Comparison of ENCODE assay signal across 18 cellular contexts in genomic region chr5:59709346-59709821, GRCh38.
DNase-seq lines count a peak whose midpoint lies in the region; FAIRE-seq and TF ChIP-seq lines count a peak whose summit lies in the region.
"Had no signal": no experiment of that assay in that cellular context is flagged by ENCODE, and none has a peak within 500 bp of the region (broad histone marks: within the 10 kb centered on the region; RNA-seq: fewer than 3 reads in every experiment).

No MANE protein-coding gene starts in this region.

- intact Hi-C loops in kidney (cut with DNase I) = no loop called here

- no peak overlapping the region for H3K4me2 ChIP-seq in neuronal stem cell (ENCODE audit: insufficient read depth, low read length, poor library complexity, severe bottlenecking)

- H2AK5ac ChIP-seq in neuronal stem cell (ENCODE audit: low read depth, low read length) = no peak overlapping the region

- peak overlapping the region; percentile 64 for H2AFZ ChIP-seq in neuronal stem cell (ENCODE audit: low read length)

- no peak overlapping the region for H2BK5ac ChIP-seq in neuronal stem cell (ENCODE audit: low read length)

- no peaks in the 10 kb centered on the region for H3K36me3 ChIP-seq in SJCRH30
- no peaks in the 10 kb centered on the region for H3K36me3 ChIP-seq in neuronal stem cell (replicated peaks in 1 of 2; ENCODE audit: control insufficient read depth in 2 of 2, insufficient read depth in 2 of 2, low read length in 2 of 2)
- no peaks in the 10 kb centered on the region for H3K36me3 ChIP-seq in kidney (ENCODE audit: control insufficient read depth in 1 of 2, insufficient read depth in 2 of 2, low read length in 2 of 2)
- H3K36me3 ChIP-seq: prostate gland, suprapubic skin had no signal

- no peak overlapping the region for H3K4ac ChIP-seq in neuronal stem cell (ENCODE audit: low read length)

- H3K27me3 ChIP-seq in SJCRH30 = no peaks in the 10 kb centered on the region
- peaks cover 0 to 2% (median 1%) of the 10 kb centered on the region in 3 experiments for H3K27me3 ChIP-seq in neuronal stem cell (ENCODE audit: control insufficient read depth in 3 of 3, insufficient read depth in 3 of 3, low read depth in 1 of 3, low read length in 3 of 3)
- H3K27me3 ChIP-seq: suprapubic skin had no signal

- H4K91ac ChIP-seq in neuronal stem cell (ENCODE audit: low read depth, low read length, poor library complexity) = no peak overlapping the region

- H3K23ac ChIP-seq in neuronal stem cell (ENCODE audit: low read depth, low read length, poor library complexity) = no peak overlapping the region

- H3K4me3 ChIP-seq in SJCRH30 = peak overlapping the region; percentile 47
- H3K4me3 ChIP-seq in neuronal stem cell (ENCODE audit: low read length in 2 of 2) = no peak overlapping the region
- no peak overlapping the region for H3K4me3 ChIP-seq in kidney (ENCODE audit: low read length in 2 of 2)
- H3K4me3 ChIP-seq: prostate gland, suprapubic skin had no signal

- DNase-seq in HCEC 1CT (peak; percentile 18), SJCRH30 (peak; percentile 81 to 94), glutamatergic neuron (no peak), neuronal stem cell (ENCODE audit: low spot score) (no peak), epidermal melanocyte (ENCODE audit: insufficient read length, low spot score) (no peak), SIG-M5 (lab: John Stamatoyannopoulos, UW) (no peak), kidney (no peak)
- no peak for DNase-seq in activated effector memory CD4-positive, alpha-beta T cell treated with anti-CD3 and anti-CD28 coated beads, Interleukin-2, amount 50 U/mL, for 16 hours
- DNase-seq: activated CD4-positive, alpha-beta T cell treated with anti-CD3 and anti-CD28 coated beads, Interleukin-2, amount 10 ng/mL, durations not matched to agents 24 days and 14 days; activated T-cell treated with anti-CD3 and anti-CD28 coated beads, Interleukin-2, amount 50 U/mL, for 48 hours; DMS79; NCI-H2029; NCI-H774; RPMI8226 had no signal

- H3K79me1 ChIP-seq in neuronal stem cell (ENCODE audit: low read depth, low read length) = no peaks in the 10 kb centered on the region

- no peak overlapping the region for H2BK15ac ChIP-seq in neuronal stem cell (ENCODE audit: low read length)

- H3K9me3 ChIP-seq in SJCRH30 (replicated peaks) (peaks cover 2% of the 10 kb centered on the region; the same call in 1 of the 2 replicates), neuronal stem cell (replicated peaks in 1 of 2; ENCODE audit: control insufficient read depth in 2 of 2, insufficient read depth in 1 of 2, low read depth in 1 of 2, low read length in 2 of 2) (peaks cover 8 to 14% of the 10 kb centered on the region in 2 donors), kidney (ENCODE audit: control insufficient read depth in 1 of 2, low read length in 2 of 2) (peaks cover 0 to 2% of the 10 kb centered on the region in 2 donors)
- H3K9me3 ChIP-seq: prostate gland, suprapubic skin had no signal

- peaks cover 10% of the 10 kb centered on the region for H3K4me1 Mint-ChIP-seq in glutamatergic neuron (ENCODE audit: low read depth, unreplicated experiment)
- H3K4me1 Mint-ChIP-seq: activated CD4-positive, alpha-beta T cell treated with anti-CD3 and anti-CD28 coated beads, Interleukin-2, amount 10 ng/mL, durations not matched to agents 24 days and 14 days had no signal

- no peak for TF ChIP-seq CTCF in glutamatergic neuron (IDR thresholded peaks at IDR 0.05; ENCODE audit: partially characterized antibody, unreplicated experiment)
- TF ChIP-seq CTCF in kidney (IDR thresholded peaks at IDR 0.05; ENCODE audit: borderline replicate concordance, extremely low read depth, insufficient read depth) = no peak

- no CpG with 5 or more reads among the region's 4 CpGs for WGBS in neuronal stem cell (ENCODE audit: extremely low coverage in 2 of 2, insufficient read length in 2 of 2, insufficient replicate concordance in 1 of 2), 2 donors

- H3K9ac ChIP-seq in neuronal stem cell (ENCODE audit: low read depth, low read length, poor library complexity) = no peak overlapping the region
- H3K9ac ChIP-seq in kidney (ENCODE audit: low read length in 2 of 2) = no peak overlapping the region

- H3K27ac ChIP-seq in SJCRH30 = peak overlapping the region; percentile 62
- H3K27ac ChIP-seq in neuronal stem cell (replicated peaks; ENCODE audit: low read length) = no peak overlapping the region
- no peak overlapping the region for H3K27ac ChIP-seq in kidney (ENCODE audit: low read depth in 2 of 2, low read length in 2 of 2)
- H3K27ac ChIP-seq: HL-60, prostate gland, suprapubic skin had no signal

- no peak overlapping the region for H3K18ac ChIP-seq in neuronal stem cell (ENCODE audit: low read length)

- no peaks in the 10 kb centered on the region for H3K27me3 Mint-ChIP-seq in glutamatergic neuron (ENCODE audit: unreplicated experiment)

- H3K4me1 ChIP-seq in SJCRH30 (peaks cover 30% of the 10 kb centered on the region), neuronal stem cell (ENCODE audit: control insufficient read depth in 2 of 2, insufficient read depth in 1 of 2, low read depth in 1 of 2, low read length in 2 of 2) (peaks cover 3 to 6% of the 10 kb centered on the region in 2 donors), kidney (ENCODE audit: control insufficient read depth in 1 of 2, insufficient read depth in 1 of 2, low read depth in 1 of 2, low read length in 2 of 2) (no peaks in the 10 kb centered on the region)
- H3K4me1 ChIP-seq: prostate gland, suprapubic skin had no signal

- H3K36me3 Mint-ChIP-seq in glutamatergic neuron (ENCODE audit: unreplicated experiment) = peaks cover 11% of the 10 kb centered on the region

- no peak overlapping the region for H3K14ac ChIP-seq in neuronal stem cell (ENCODE audit: low read length)

- H2BK120ac ChIP-seq in neuronal stem cell (ENCODE audit: low read depth, low read length) = no peak overlapping the region

- H4K8ac ChIP-seq in neuronal stem cell (ENCODE audit: low read depth, low read length) = no peak overlapping the region

- H2BK12ac ChIP-seq in neuronal stem cell (ENCODE audit: low read length) = no peak overlapping the region

- no peak overlapping the region for H3K4me3 Mint-ChIP-seq in glutamatergic neuron (ENCODE audit: unreplicated experiment)
- H3K4me3 Mint-ChIP-seq: activated CD4-positive, alpha-beta T cell treated with anti-CD3 and anti-CD28 coated beads, Interleukin-2, amount 10 ng/mL, durations not matched to agents 24 days and 14 days had no signal

- H3K9me3 Mint-ChIP-seq in glutamatergic neuron (ENCODE audit: unreplicated experiment) = peaks cover 6% of the 10 kb centered on the region

- no peak for FAIRE-seq in kidney (lab: Jason Lieb, UNC)
- FAIRE-seq: islet of Langerhans had no signal

- peak overlapping the region; percentile 28 for H3K27ac Mint-ChIP-seq in glutamatergic neuron (ENCODE audit: unreplicated experiment)
- H3K27ac Mint-ChIP-seq: activated CD4-positive, alpha-beta T cell treated with anti-CD3 and anti-CD28 coated beads, Interleukin-2, amount 10 ng/mL, durations not matched to agents 24 days and 14 days had no signal

Comparison
In these comparisons a context has a peak if more than half of its experiments do, and no peak if none do; other contexts are left out.
1. DNase-seq: peak in HCEC 1CT (single experiment) and SJCRH30 (2 of 2); none in glutamatergic neuron (single experiment), neuronal stem cell (single experiment), activated effector memory CD4-positive, alpha-beta T cell treated with anti-CD3 and anti-CD28 coated beads, Interleukin-2, amount 50 U/mL, for 16 hours (single experiment), epidermal melanocyte (single experiment), SIG-M5 (single experiment) and kidney (single experiment).